14 cellular contexts compared by ENCODE assay signal in the genomic region with DNA sequence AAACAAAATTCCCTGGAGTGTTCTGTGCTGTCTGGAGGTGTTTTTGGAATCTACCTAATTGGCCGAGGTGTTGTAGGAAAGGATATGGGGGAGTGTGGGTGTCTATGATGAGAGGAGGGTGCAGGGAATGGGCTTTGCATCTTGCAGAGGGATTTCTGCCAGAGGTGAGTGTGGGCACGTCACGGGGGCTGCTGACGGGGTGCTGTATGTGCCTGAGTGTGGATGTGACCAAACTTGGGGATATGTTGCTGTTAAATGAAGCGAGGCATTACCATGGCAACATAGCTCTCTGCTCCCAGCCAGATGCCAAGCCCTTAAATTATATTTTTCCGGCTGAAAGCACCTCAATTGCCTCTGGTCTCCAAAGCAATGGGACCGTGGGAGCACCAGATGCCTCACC. TPM values are rescaled to one million over a fixed set of nuclear protein-coding genes. Genes with fewer than 3 reads are reported as not detected.
DNase-seq lines count a peak whose midpoint lies in the region; ATAC-seq and TF ChIP-seq lines count a peak whose summit lies in the region.
"Had no signal": no experiment of that assay in that cellular context is flagged by ENCODE, and none has a peak within 500 bp of the region (broad histone marks: within the 10 kb centered on the region; RNA-seq: fewer than 3 reads in every experiment).

No MANE protein-coding gene starts in this region.

- in situ Hi-C loops in G401 (cut with HindIII; ENCODE audit: low sequenced_read_pairs), result no loop called here

- no peak for TF ChIP-seq POLR2A in erythroblast (IDR thresholded peaks at IDR 0.05; ENCODE audit: low read length)

- no peak for ATAC-seq in HG02571 (IDR thresholded peaks at IDR 0.05; ENCODE audit: unreplicated experiment)
- ATAC-seq in omental fat pad (ENCODE audit: low FRiP score), result no peak
- ATAC-seq: HCT116, left colon had no signal

- DNase-seq in G401 (ENCODE audit: low spot score), result peak; percentile 51
- DNase-seq in NCI-H2107 treated with DMSO at 0.1 percent for 48 hours (lab: John Stamatoyannopoulos, UW; ENCODE audit: unreplicated experiment), result peak; percentile 97
- no peak for DNase-seq in progenitor cell of endocrine pancreas (ENCODE audit: low spot score, unreplicated experiment)
- DNase-seq in chondrocyte (ENCODE audit: low spot score), result no peak
- DNase-seq in erythroblast (lab: John Stamatoyannopoulos, UW), result no peak
- no peak for DNase-seq in omental fat pad (ENCODE audit: low spot score)
- DNase-seq: activated naive CD4-positive, alpha-beta T cell treated with anti-CD3 and anti-CD28 coated beads for 36 hours; CD8-positive, alpha-beta memory T cell; left colon; OCI-M1 had no signal

- H3K27me3 Mint-ChIP-seq in brain (no peaks in the 10 kb centered on the region), progenitor cell of endocrine pancreas (no peaks in the 10 kb centered on the region), chondrocyte (ENCODE audit: low read depth) (peaks cover 3% of the 10 kb centered on the region)
- H3K27me3 Mint-ChIP-seq: CD8-positive, alpha-beta memory T cell had no signal

- TF ChIP-seq CTCF in brain (conservative IDR thresholded peaks at IDR 0.05) (no peak), progenitor cell of endocrine pancreas (IDR thresholded peaks at IDR 0.05; ENCODE audit: unreplicated experiment) (no peak), chondrocyte (IDR thresholded peaks at IDR 0.05) (no peak), omental fat pad (IDR thresholded peaks at IDR 0.05) (no peak)

- peaks cover 57% of the 10 kb centered on the region for H3K4me1 Mint-ChIP-seq in brain
- H3K4me1 Mint-ChIP-seq in progenitor cell of endocrine pancreas (ENCODE audit: low read depth), result peaks cover 13% of the 10 kb centered on the region
- H3K4me1 Mint-ChIP-seq in chondrocyte (ENCODE audit: low read depth), result no peaks in the 10 kb centered on the region
- H3K4me1 Mint-ChIP-seq: CD8-positive, alpha-beta memory T cell had no signal

- peak overlapping the region; percentile 59 to 86 (median 67) for H3K4me3 Mint-ChIP-seq in brain
- no peak overlapping the region for H3K4me3 Mint-ChIP-seq in progenitor cell of endocrine pancreas (ENCODE audit: low read depth)
- no peak overlapping the region for H3K4me3 Mint-ChIP-seq in chondrocyte (ENCODE audit: unreplicated experiment)
- H3K4me3 Mint-ChIP-seq: activated naive CD4-positive, alpha-beta T cell treated with anti-CD3 and anti-CD28 coated beads for 36 hours; CD8-positive, alpha-beta memory T cell; T-helper 1 cell treated with Interleukin-12 subunit alpha and Interleukin-12 subunit beta and Interleukin-4 antibody, amounts not matched to agents 30 μg/mL and 1 μg/mL, for 36 hours had no signal

- H3K27ac Mint-ChIP-seq in brain (peak overlapping the region; percentile 94 to 98 (median 98)), progenitor cell of endocrine pancreas (peak overlapping the region; percentile 89), chondrocyte (ENCODE audit: unreplicated experiment) (no peak overlapping the region)
- H3K27ac Mint-ChIP-seq: activated naive CD4-positive, alpha-beta T cell treated with anti-CD3 and anti-CD28 coated beads for 36 hours; CD8-positive, alpha-beta memory T cell; T-helper 1 cell treated with Interleukin-12 subunit alpha and Interleukin-12 subunit beta and Interleukin-4 antibody, amounts not matched to agents 30 μg/mL and 1 μg/mL, for 36 hours had no signal

- H3K36me3 Mint-ChIP-seq in brain (no peaks in the 10 kb centered on the region), progenitor cell of endocrine pancreas (ENCODE audit: insufficient read depth) (no peaks in the 10 kb centered on the region), chondrocyte (ENCODE audit: low read depth) (no peaks in the 10 kb centered on the region)
- H3K36me3 Mint-ChIP-seq: CD8-positive, alpha-beta memory T cell had no signal

- H3K9me3 Mint-ChIP-seq in brain, result peaks cover 0 to 2% (median 0%) of the 10 kb centered on the region in 5 experiments
- H3K9me3 Mint-ChIP-seq in progenitor cell of endocrine pancreas (ENCODE audit: low read depth), result no peaks in the 10 kb centered on the region
- no peaks in the 10 kb centered on the region for H3K9me3 Mint-ChIP-seq in chondrocyte (ENCODE audit: low read depth)
- H3K9me3 Mint-ChIP-seq: activated naive CD4-positive, alpha-beta T cell treated with anti-CD3 and anti-CD28 coated beads for 36 hours; CD8-positive, alpha-beta memory T cell; T-helper 1 cell treated with Interleukin-12 subunit alpha and Interleukin-12 subunit beta and Interleukin-4 antibody, amounts not matched to agents 30 μg/mL and 1 μg/mL, for 36 hours had no signal

RNA-seq across cellular contexts. Expression of a gene that starts 44.3 kb away (rescaled TPM):
- total RNA-seq in G401 (2014; rRNA removed; shearing (Covaris generic)), result 17.9 and 20.6 TPM in 2 replicates
- polyA plus RNA-seq in brain (ENCODE audit: insufficient read depth, low read depth, low replicate concordance), result 24.8 TPM
- total RNA-seq in progenitor cell of endocrine pancreas (53.6 and 54.2 TPM in 2 replicates), chondrocyte (25.3 to 30.1 TPM (median 29.1 TPM) in 3 replicates), omental fat pad (10 to 100 TPM; 23.5 to 73.6 (median 52.3) TPM)

RNA-seq across cellular contexts. Expression of a gene that starts 47.1 kb away (rescaled TPM):
- 11.3 and 30.8 TPM in 2 replicates for total RNA-seq in G401 (2014; rRNA removed; shearing (Covaris generic))
- 11.2 TPM for polyA plus RNA-seq in brain (ENCODE audit: insufficient read depth, low read depth, low replicate concordance)
- total RNA-seq in progenitor cell of endocrine pancreas (14.4 and 14.5 TPM in 2 replicates), chondrocyte (7.6 to 12.7 TPM (median 8.3 TPM) in 3 replicates), omental fat pad (10 to 100 TPM in 3 of 4 donors, 1 to 10 TPM in 1; 6.9 to 13.6 (median 10.6) TPM)

RNA-seq across cellular contexts. Expression of a gene that starts 47.1 kb away (rescaled TPM):
- 400 and 448 TPM in 2 replicates for total RNA-seq in G401 (2014; rRNA removed; shearing (Covaris generic))
- 158 TPM for polyA plus RNA-seq in brain (ENCODE audit: insufficient read depth, low read depth, low replicate concordance)
- total RNA-seq in progenitor cell of endocrine pancreas (148 and 158 TPM in 2 replicates), chondrocyte (64.6 to 101 TPM (median 79.5 TPM) in 3 replicates), omental fat pad (100 to 1,000 TPM; 117 to 155 (median 140) TPM)

Comparison
In these comparisons a context has a peak if more than half of its experiments do, and no peak if none do; other contexts are left out.
1. DNase-seq: peak in G401 (single experiment) and NCI-H2107 treated with DMSO at 0.1 percent for 48 hours (single experiment); none in progenitor cell of endocrine pancreas (single experiment), chondrocyte (single experiment), erythroblast (0 of 2) and omental fat pad (single experiment).
2. H3K4me3 Mint-ChIP-seq: peak in brain (5 of 5); none in progenitor cell of endocrine pancreas (single experiment) and chondrocyte (single experiment).